27 cellular contexts compared by ENCODE assay signal in genomic region chr7:116811768-116812167, GRCh38.
"Had no signal": no experiment of that assay in that cellular context is flagged by ENCODE, and none has a peak within 500 bp of the region (broad histone marks: within the 10 kb centered on the region; RNA-seq: fewer than 3 reads in every experiment).

No MANE protein-coding gene starts in this region.

- H3K4me1 ChIP-seq: ascending aorta had no signal

- ATAC-seq: activated naive CD4-positive, alpha-beta T cell treated with anti-CD3 and anti-CD28 coated beads, Interleukin-2, amount 50 U/mL, for 72 hours; activated naive CD8-positive, alpha-beta T cell treated with anti-CD3 and anti-CD28 coated beads, Interleukin-2, amount 50 U/mL, for 24 hours; activated T-cell treated with anti-CD3 and anti-CD28 coated beads, Interleukin-2, amount 50 U/mL, for 4 hours; body of pancreas; T-helper 17 cell had no signal

- H3K36me3 ChIP-seq: ascending aorta had no signal

- FAIRE-seq: bronchial epithelial cell, RCC 7860 had no signal

- H3K9me3 ChIP-seq: ascending aorta, body of pancreas had no signal

- H3K4me3 ChIP-seq: ascending aorta, body of pancreas had no signal

- H3K27me3 ChIP-seq: ascending aorta, body of pancreas had no signal

- DNase-seq: activated CD4-positive, alpha-beta memory T cell treated with anti-CD3 and anti-CD28 coated beads for 36 hours; activated CD4-positive, alpha-beta T cell treated with anti-CD3 and anti-CD28 coated beads, Interleukin-2, amount 10 ng/mL, durations not matched to agents 7 days and 5 days; activated CD4-positive, CD25-positive, alpha-beta regulatory T cell; activated CD8-positive, alpha-beta memory T cell treated with anti-CD3 and anti-CD28 coated beads for 24 hours; activated effector memory CD4-positive, alpha-beta T cell treated with anti-CD3 and anti-CD28 coated beads, Interleukin-2, amount 50 U/mL, for 16 hours; activated naive CD4-positive, alpha-beta T cell treated with Interleukin-2 at 50 U/mL for 16 hours; activated naive CD8-positive, alpha-beta T cell treated with anti-CD3 and anti-CD28 coated beads, Interleukin-2, amount 50 U/mL, for 24 hours; activated T-cell treated with anti-CD3 and anti-CD28 coated beads, Interleukin-2, amount 50 U/mL, for 4 hours; amniotic stem cell; body of pancreas; central memory CD4-positive, alpha-beta T cell; MM.1S; NCI-H1105; NCI-H1436; NCI-H1694 treated with DMSO at 0.1 percent for 48 hours; NCI-H2029 treated with DMSO at 0.1 percent for 48 hours; NCI-H345; NCI-H510A; NCI-H526 treated with DMSO at 0.1 percent for 48 hours; NCI-H82; SHP77; T-helper 17 cell; T-helper 9 cell had no signal

- H3K27ac ChIP-seq: ascending aorta had no signal
